ENCODE assay signal across 7 cellular contexts in genomic region chr6:111449129-111449528, GRCh38.
"Had no signal": no experiment of that assay in that cellular context is flagged by ENCODE, and none has a peak within 500 bp of the region (broad histone marks: within the 10 kb centered on the region; RNA-seq: fewer than 3 reads in every experiment).

No MANE protein-coding gene starts in this region.

- H3K36me3 ChIP-seq: HAP-1 had no signal

- H2AFZ ChIP-seq: GM23248 had no signal

- ATAC-seq: HCT116, HepG2 had no signal

- H3K27ac ChIP-seq: GM23248, HL-60 had no signal

- H3K9ac ChIP-seq: GM23248 had no signal

- H3K4me3 ChIP-seq: GM23248, HAP-1 had no signal

- H3K9me3 ChIP-seq: HAP-1 had no signal

- DNase-seq: GM23248, GOT3, H7 had no signal
